ENCODE assay signal across 21 cellular contexts in genomic region chr20:61178431-61179080, GRCh38.
"Had no signal": no experiment of that assay in that cellular context is flagged by ENCODE, and none has a peak within 500 bp of the region (broad histone marks: within the 10 kb centered on the region; RNA-seq: fewer than 3 reads in every experiment).

No MANE protein-coding gene starts in this region.

- H3K9ac ChIP-seq: neural progenitor cell had no signal

- H3K9me3 ChIP-seq: pancreas, thyroid gland, vagina had no signal

- H3K4me1 ChIP-seq: neural progenitor cell, pancreas, thyroid gland, vagina had no signal

- ATAC-seq: activated CD8-positive, alpha-beta T cell treated with anti-CD3 and anti-CD28 coated beads for 36 hours; activated T-helper 17 cell treated with anti-CD3 and anti-CD28 coated beads, Interleukin-2, amount 50 U/mL, for 72 hours; effector memory CD8-positive, alpha-beta T cell; left lobe of liver; T-cell had no signal

- H2AFZ ChIP-seq: neural progenitor cell had no signal

- H3K36me3 ChIP-seq: neural progenitor cell, pancreas, thyroid gland, vagina had no signal

- DNase-seq: activated CD4-positive, alpha-beta T cell treated with anti-CD3 and anti-CD28 coated beads, Interleukin-2, amount 10 ng/mL, durations not matched to agents 24 days and 14 days; activated CD4-positive, CD25-positive, alpha-beta regulatory T cell; activated CD8-positive, alpha-beta T cell treated with anti-CD3 and anti-CD28 coated beads for 36 hours; activated naive CD4-positive, alpha-beta T cell; activated naive CD8-positive, alpha-beta T cell treated with anti-CD3 and anti-CD28 coated beads for 36 hours; activated T-cell treated with anti-CD3 and anti-CD28 coated beads, Interleukin-2, amount 50 U/mL, for 1 hour; amniotic stem cell; effector memory CD8-positive, alpha-beta T cell; foreskin fibroblast; mammary epithelial cell; naive B cell; pancreas; stimulated activated CD4-positive, alpha-beta T cell treated with anti-CD3 and anti-CD28 coated beads, Interleukin-12 subunit alpha, Interleukin-12 subunit beta, amount 100 ng/mL, for 4 hours; stimulated activated CD4-positive, alpha-beta T cell treated with anti-CD3 and anti-CD28 coated beads, Interleukin-2, amount 100 ng/mL, for 24 hours; stimulated activated naive CD4-positive, alpha-beta T cell treated with Interleukin-2 at 50 U/mL for 16 hours; T-cell; thyroid gland had no signal

- H3K4me3 ChIP-seq: neural progenitor cell, pancreas, thyroid gland, vagina had no signal

- H3K27me3 ChIP-seq: pancreas, thyroid gland, vagina had no signal

- H3K4me2 ChIP-seq: neural progenitor cell had no signal

- H3K27ac ChIP-seq: neural progenitor cell, pancreas, thyroid gland, vagina had no signal

- FAIRE-seq: pancreas had no signal
